ENCODE assay signal across 2 cellular contexts in genomic region chrX:16651422-16651821, GRCh38.
TF ChIP-seq lines count a peak whose summit lies in the region.

No MANE protein-coding gene starts in this region.

TF ChIP-seq in IMR-90, 13 proteins besides CTCF, POLR2A, EP300 and RAD21:
- TF ChIP-seq MAFK (IDR thresholded peaks at IDR 0.05; ENCODE audit: low read depth, low read length) (peak; percentile 75), NFE2L2 (IDR thresholded peaks at IDR 0.05; ENCODE audit: low read depth, low read length) (no peak)

TF ChIP-seq in K562, 482 proteins besides CTCF, POLR2A, EP300 and RAD21:
- TF ChIP-seq C11orf30 (IDR thresholded peaks at IDR 0.05; ENCODE audit: low read depth) (peak; percentile 52), ZFPM2 (CRISPR knock-in tag; IDR thresholded peaks at IDR 0.05) (no peak), POLR2AphosphoS5 (IDR thresholded peaks at IDR 0.05; ENCODE audit: control insufficient read depth, insufficient read depth, low read depth, low read length) (no peak), PHF8 (IDR thresholded peaks at IDR 0.05; ENCODE audit: borderline replicate concordance, low read length) (no peak), ZNF316 (IDR thresholded peaks at IDR 0.05) (peak; percentile 69; the same call in 1 of the 2 replicates), GABPA (tag; conservative IDR thresholded peaks at IDR 0.05; ENCODE audit: low read depth) (no peak), FOXJ3 (CRISPR knock-in tag; IDR thresholded peaks at IDR 0.05) (no peak), MAFF (IDR thresholded peaks at IDR 0.05; ENCODE audit: low read length) (0 out of 2 replicates have a peak, but pooled peaks have one; percentile 12), MAFG (tag; conservative IDR thresholded peaks at IDR 0.05) (peak; percentile 30; the same call in 1 of the 2 replicates)
- TF ChIP-seq, protein P1, sequence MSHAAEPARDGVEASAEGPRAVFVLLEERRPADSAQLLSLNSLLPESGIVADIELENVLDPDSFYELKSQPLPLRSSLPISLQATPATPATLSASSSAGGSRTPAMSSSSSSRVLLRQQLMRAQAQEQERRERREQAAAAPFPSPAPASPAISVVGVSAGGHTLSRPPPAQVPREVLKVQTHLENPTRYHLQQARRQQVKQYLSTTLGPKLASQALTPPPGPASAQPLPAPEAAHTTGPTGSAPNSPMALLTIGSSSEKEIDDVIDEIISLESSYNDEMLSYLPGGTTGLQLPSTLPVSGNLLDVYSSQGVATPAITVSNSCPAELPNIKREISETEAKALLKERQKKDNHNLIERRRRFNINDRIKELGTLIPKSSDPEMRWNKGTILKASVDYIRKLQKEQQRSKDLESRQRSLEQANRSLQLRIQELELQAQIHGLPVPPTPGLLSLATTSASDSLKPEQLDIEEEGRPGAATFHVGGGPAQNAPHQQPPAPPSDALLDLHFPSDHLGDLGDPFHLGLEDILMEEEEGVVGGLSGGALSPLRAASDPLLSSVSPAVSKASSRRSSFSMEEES (CRISPR knock-in tag; IDR thresholded peaks at IDR 0.05): no peak
- TF ChIP-seq, protein P2, sequence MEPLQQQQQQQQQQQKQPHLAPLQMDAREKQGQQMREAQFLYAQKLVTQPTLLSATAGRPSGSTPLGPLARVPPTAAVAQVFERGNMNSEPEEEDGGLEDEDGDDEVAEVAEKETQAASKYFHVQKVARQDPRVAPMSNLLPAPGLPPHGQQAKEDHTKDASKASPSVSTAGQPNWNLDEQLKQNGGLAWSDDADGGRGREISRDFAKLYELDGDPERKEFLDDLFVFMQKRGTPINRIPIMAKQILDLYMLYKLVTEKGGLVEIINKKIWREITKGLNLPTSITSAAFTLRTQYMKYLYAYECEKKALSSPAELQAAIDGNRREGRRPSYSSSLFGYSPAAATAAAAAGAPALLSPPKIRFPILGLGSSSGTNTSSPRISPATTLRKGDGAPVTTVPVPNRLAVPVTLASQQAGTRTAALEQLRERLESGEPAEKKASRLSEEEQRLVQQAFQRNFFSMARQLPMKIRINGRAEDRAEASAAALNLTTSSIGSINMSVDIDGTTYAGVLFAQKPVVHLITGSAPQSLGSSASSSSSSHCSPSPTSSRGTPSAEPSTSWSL (CRISPR knock-in tag; IDR thresholded peaks at IDR 0.05; ENCODE audit: borderline replicate concordance): no peak
TF ChIP-seq in K562: peak in this region for 4.
